Comparison of ENCODE assay signal across 17 cellular contexts in the genomic region with DNA sequence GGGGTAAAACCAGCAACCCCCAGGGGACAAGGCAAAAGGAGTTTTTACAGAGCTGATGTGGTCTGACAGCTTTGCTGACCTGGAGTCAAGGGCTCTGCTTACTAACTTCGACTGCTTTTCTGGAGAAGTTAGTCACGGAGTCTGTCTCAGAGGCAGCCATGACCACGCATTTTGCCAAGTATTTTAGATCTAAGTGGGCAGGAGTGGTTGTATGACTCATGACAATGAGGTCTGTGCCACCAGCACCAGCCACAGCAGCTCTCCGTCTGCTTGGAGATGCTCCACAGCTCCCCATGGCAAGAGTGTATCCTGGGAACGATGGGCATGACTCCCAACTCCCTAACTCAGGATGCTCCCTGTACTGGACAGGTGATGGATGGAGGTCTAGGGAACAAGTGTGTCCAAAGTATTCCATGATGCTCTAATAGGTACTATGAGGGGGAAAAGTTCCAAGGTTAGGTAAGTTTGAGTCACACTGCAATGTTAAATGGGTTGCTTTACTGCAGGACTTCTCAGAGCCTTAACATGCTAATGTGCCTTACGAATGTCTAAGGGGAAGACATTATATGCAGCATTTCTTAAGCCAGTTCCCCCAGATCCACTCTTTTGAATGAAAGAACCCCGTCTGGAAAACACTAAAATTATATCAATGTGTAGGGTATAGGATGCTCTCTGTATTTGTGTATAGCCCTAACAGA.
DNase-seq lines count a peak whose midpoint lies in the region; TF ChIP-seq lines count a peak whose summit lies in the region.
"Had no signal": no experiment of that assay in that cellular context is flagged by ENCODE, and none has a peak within 500 bp of the region (broad histone marks: within the 10 kb centered on the region; RNA-seq: fewer than 3 reads in every experiment).

No MANE protein-coding gene starts in this region.

- no peak overlapping the region for H3K4me3 ChIP-seq in MG63
- no peak overlapping the region for H3K4me3 ChIP-seq in spleen
- H3K4me3 ChIP-seq: neural progenitor cell, sigmoid colon, vagina had no signal

- 77 to 89% (median 80%) methylated on average over 6 to 7 of the region's 7 CpGs for WGBS in spleen, 5 donors

- no peak overlapping the region for H3K27ac ChIP-seq in spleen
- H3K27ac ChIP-seq: neural progenitor cell, sigmoid colon, vagina had no signal

- H3K27me3 ChIP-seq in MG63 (no peaks in the 10 kb centered on the region), spleen (replicated peaks in 1 of 7) (no peaks in the 10 kb centered on the region)
- H3K27me3 ChIP-seq: neural progenitor cell, sigmoid colon, vagina had no signal

- intact Hi-C loops in spleen (cut with DNase I; ENCODE audit: low total_unique reads): no loop called here

- no peak for TF ChIP-seq POLR2A in spleen (IDR thresholded peaks at IDR 0.05)

- no peak for TF ChIP-seq CTCF in spleen (IDR thresholded peaks at IDR 0.05 in 8 of 11, conservative IDR thresholded peaks at IDR 0.05 in 3 of 11)

- peak; percentile 8 for DNase-seq in activated CD4-positive, alpha-beta T cell treated with anti-CD3 and anti-CD28 coated beads for 48 hours
- DNase-seq in activated CD4-positive, alpha-beta T cell treated with anti-CD3 and anti-CD28 coated beads for 1 hour: no peak
- peak; percentile 79 for DNase-seq in MG63
- peak; percentile 18 for DNase-seq in dedifferentiated amniotic fluid mesenchymal stem cell (ENCODE audit: extremely low spot score)
- DNase-seq in superior temporal gyrus (ENCODE audit: extremely low spot score): peak; percentile 55
- no peak for DNase-seq in spleen
- no peak for DNase-seq in foreskin melanocyte
- DNase-seq in HUDEP-2 (lab: John Stamatoyannopoulos, UW; ENCODE audit: unreplicated experiment in 76 of 76): no peak
- DNase-seq: activated CD8-positive, alpha-beta memory T cell treated with anti-CD3 and anti-CD28 coated beads for 24 hours; DMS153; effector CD4-positive, alpha-beta T cell; NCI-H1105 treated with DMSO at 0.1 percent for 48 hours; NCI-H2227 treated with DMSO at 0.1 percent for 48 hours; sigmoid colon; stimulated activated naive B cell treated with anti-CD40 and anti-IgM and Interleukin-4, amounts not matched to agents 10 μg/mL and 1 μg/mL and 100 μg/mL, for 72 hours had no signal

- H3K9me3 ChIP-seq in MG63: no peaks in the 10 kb centered on the region
- no peaks in the 10 kb centered on the region for H3K9me3 ChIP-seq in spleen
- H3K9me3 ChIP-seq: sigmoid colon, vagina had no signal

- H3K36me3 ChIP-seq in MG63 (no peaks in the 10 kb centered on the region), spleen (no peaks in the 10 kb centered on the region)
- H3K36me3 ChIP-seq: neural progenitor cell, sigmoid colon, vagina had no signal

- no peaks in the 10 kb centered on the region for H3K4me1 ChIP-seq in spleen
- H3K4me1 ChIP-seq: neural progenitor cell, vagina had no signal

Comparison
In these comparisons a context has a peak if more than half of its experiments do, and no peak if none do; other contexts are left out.
1. DNase-seq: peak in activated CD4-positive, alpha-beta T cell treated with anti-CD3 and anti-CD28 coated beads for 48 hours (single experiment), MG63 (single experiment), dedifferentiated amniotic fluid mesenchymal stem cell (single experiment) and superior temporal gyrus (single experiment); none in activated CD4-positive, alpha-beta T cell treated with anti-CD3 and anti-CD28 coated beads for 1 hour (single experiment), spleen (single experiment), foreskin melanocyte (single experiment) and HUDEP-2 (0 of 76).